Comparison of ENCODE assay signal across 1 cellular context in genomic region chr13:30259149-30259733, GRCh38.
TF ChIP-seq lines count a peak whose summit lies in the region.

No MANE protein-coding gene starts in this region.

TF ChIP-seq in HEK293T, 16 proteins besides CTCF, POLR2A, EP300 and RAD21:
- peak; percentile 89 for TF ChIP-seq ZNF384 (IDR thresholded peaks at IDR 0.05)
